Comparison of ENCODE assay signal across 13 cellular contexts in the genomic region with DNA sequence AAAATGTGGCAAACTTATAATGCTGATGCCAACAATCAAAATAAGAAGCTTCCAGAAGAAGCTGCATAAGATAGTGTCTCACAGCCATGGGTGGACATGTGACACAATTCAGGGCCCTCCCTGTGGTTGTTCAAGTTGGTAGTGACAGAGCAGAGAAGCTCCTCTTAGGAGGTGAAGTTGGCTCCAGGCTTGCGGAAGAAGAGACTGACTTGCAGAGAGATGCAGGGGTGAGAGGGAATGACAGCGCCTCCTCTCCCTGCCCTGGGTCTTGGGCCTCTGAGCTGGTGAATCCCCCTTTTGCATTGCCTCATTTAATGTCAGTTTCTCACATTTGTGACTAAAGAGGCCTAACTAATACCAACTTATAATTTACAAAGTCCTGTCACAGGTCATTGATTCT. TPM values are rescaled to one million over a fixed set of nuclear protein-coding genes. Genes with fewer than 3 reads are reported as not detected.
DNase-seq lines count a peak whose midpoint lies in the region; ATAC-seq and TF ChIP-seq lines count a peak whose summit lies in the region.
"Had no signal": no experiment of that assay in that cellular context is flagged by ENCODE, and none has a peak within 500 bp of the region (broad histone marks: within the 10 kb centered on the region; RNA-seq: fewer than 3 reads in every experiment).

No MANE protein-coding gene starts in this region.

- intact Hi-C loops in CD4-positive, alpha-beta memory T cell (cut with micrococcal nuclease), result no loop called here
- intact Hi-C loops in esophagus muscularis mucosa (cut with DNase I), result no loop called here

- no peaks in the 10 kb centered on the region for H3K9me3 Mint-ChIP-seq in CD4-positive, alpha-beta memory T cell
- H3K9me3 Mint-ChIP-seq in naive thymus-derived CD8-positive, alpha-beta T cell, result no peaks in the 10 kb centered on the region
- H3K9me3 Mint-ChIP-seq: CD8-positive, alpha-beta memory T cell had no signal

- WGBS in esophagus muscularis mucosa, result 77% methylated on average over 2 of the region's 2 CpGs

- no peak for TF ChIP-seq EP300 in esophagus muscularis mucosa (IDR thresholded peaks at IDR 0.05)

- H3K27ac ChIP-seq in CD4-positive, alpha-beta memory T cell (ENCODE audit: low read depth, low read length), result no peak overlapping the region
- H3K27ac ChIP-seq in Peyer's patch (peak overlapping the region; percentile 65 to 80 (median 72)), esophagus muscularis mucosa (replicated peaks in 1 of 4) (peak overlapping the region; percentile 62 to 85 (median 73)), skeletal muscle tissue (ENCODE audit: low read depth, low read length) (peak overlapping the region; percentile 66)

- ATAC-seq in naive thymus-derived CD8-positive, alpha-beta T cell, result no peak
- no peak for ATAC-seq in GM19455 (IDR thresholded peaks at IDR 0.05; ENCODE audit: unreplicated experiment)

- peaks cover 15% of the 10 kb centered on the region for H3K4me1 ChIP-seq in CD4-positive, alpha-beta memory T cell (ENCODE audit: insufficient read depth, low read length)
- H3K4me1 ChIP-seq in Peyer's patch (peaks cover 0 to 26% (median 13%) of the 10 kb centered on the region in 4 donors), esophagus muscularis mucosa (peaks cover 46 to 71% (median 69%) of the 10 kb centered on the region in 4 donors), skeletal muscle tissue (ENCODE audit: control insufficient read depth in 3 of 3, insufficient read depth in 3 of 3, low read length in 3 of 3) (peaks cover 37 to 41% (median 39%) of the 10 kb centered on the region in 3 donors)

- no peak for DNase-seq in CD4-positive, alpha-beta memory T cell
- DNase-seq in Peyer's patch (peak in 1 of 3 donors; percentile 34), esophagus muscularis mucosa (ENCODE audit: extremely low spot score) (no peak), NCI-H526 (lab: John Stamatoyannopoulos, UW) (no peak)
- no peak for DNase-seq in naive thymus-derived CD8-positive, alpha-beta T cell
- DNase-seq: CD8-positive, alpha-beta memory T cell; NCI-H1105; pancreas; PC-3; stimulated activated CD4-positive, alpha-beta T cell treated with anti-CD3 and anti-CD28 coated beads, Interleukin-1b, Interleukin-23, amount 100 ng/mL, for 48 hours; stimulated activated naive B cell treated with anti-CD40 and anti-IgM and Interleukin-4, amounts not matched to agents 10 μg/mL and 1 μg/mL and 100 μg/mL, for 72 hours had no signal

- no peak overlapping the region for H3K9ac ChIP-seq in skeletal muscle tissue (ENCODE audit: low read depth in 1 of 3, low read length in 3 of 3)

- H3K4me3 Mint-ChIP-seq in CD4-positive, alpha-beta memory T cell, result peak overlapping the region in 3 of 8 donors; percentile 20 to 48 (median 25)
- H3K4me3 Mint-ChIP-seq in naive thymus-derived CD8-positive, alpha-beta T cell, result peak overlapping the region in 3 of 10 donors; percentile 33 to 67 (median 53)

- TF ChIP-seq CTCF in Peyer's patch (IDR thresholded peaks at IDR 0.05) (no peak), esophagus muscularis mucosa (IDR thresholded peaks at IDR 0.05) (no peak)

- POLR2A ChIA-PET in CD4-positive, alpha-beta memory T cell (lab: Charles Lee; ENCODE audit: partially characterized antibody), result interaction anchor here (1.1 to 2.4 kb wide), 3 partner anchors 12 to 551 kb away, joined by 3 to 14 read pairs (median 3); a partner anchor contains a TSS
- POLR2A ChIA-PET in naive thymus-derived CD8-positive, alpha-beta T cell (lab: Charles Lee), result interaction anchor here (1.0 kb wide), 1 partner anchor 21 kb away, joined by 3 read pairs; no protein-coding TSS in a partner anchor

- H3K27me3 ChIP-seq in CD4-positive, alpha-beta memory T cell (ENCODE audit: insufficient read depth, low read length), result no peaks in the 10 kb centered on the region
- H3K27me3 ChIP-seq in Peyer's patch (no peaks in the 10 kb centered on the region), esophagus muscularis mucosa (no peaks in the 10 kb centered on the region), skeletal muscle tissue (ENCODE audit: control insufficient read depth in 3 of 3, insufficient read depth in 3 of 3, low read length in 3 of 3) (peaks cover 0 to 3% (median 0%) of the 10 kb centered on the region in 3 donors)
- H3K27me3 ChIP-seq: pancreas had no signal

- TF ChIP-seq POLR2A in Peyer's patch (IDR thresholded peaks at IDR 0.05), result no peak
- no peak for TF ChIP-seq POLR2A in esophagus muscularis mucosa (IDR thresholded peaks at IDR 0.05; ENCODE audit: low read depth)

- no peaks in the 10 kb centered on the region for H3K36me3 Mint-ChIP-seq in CD4-positive, alpha-beta memory T cell
- no peaks in the 10 kb centered on the region for H3K36me3 Mint-ChIP-seq in naive thymus-derived CD8-positive, alpha-beta T cell
- H3K36me3 Mint-ChIP-seq: CD8-positive, alpha-beta memory T cell had no signal

- no peak overlapping the region for H3K4me3 ChIP-seq in CD4-positive, alpha-beta memory T cell (ENCODE audit: low read length in 2 of 2)
- no peak overlapping the region for H3K4me3 ChIP-seq in Peyer's patch
- H3K4me3 ChIP-seq in esophagus muscularis mucosa, result no peak overlapping the region
- no peak overlapping the region for H3K4me3 ChIP-seq in skeletal muscle tissue (ENCODE audit: low read length in 3 of 3)
- H3K4me3 ChIP-seq: pancreas had no signal

- CTCF ChIA-PET in CD4-positive, alpha-beta memory T cell (lab: Charles Lee; ENCODE audit: partially characterized antibody), result interaction anchor here (2.9 to 10.1 kb wide), 2 partner anchors 11 to 227 kb away, joined by 8 to 93 read pairs; a partner anchor contains a TSS

- peak overlapping the region in 6 of 7 donors; percentile 50 to 89 (median 76) for H3K27ac Mint-ChIP-seq in CD4-positive, alpha-beta memory T cell
- H3K27ac Mint-ChIP-seq in naive thymus-derived CD8-positive, alpha-beta T cell, result peak overlapping the region in 5 of 10 donors; percentile 27 to 71 (median 65)

- H3K9me3 ChIP-seq in CD4-positive, alpha-beta memory T cell (ENCODE audit: control insufficient read depth in 1 of 2, low read length in 2 of 2), result no peaks in the 10 kb centered on the region
- H3K9me3 ChIP-seq in Peyer's patch, result no peaks in the 10 kb centered on the region
- H3K9me3 ChIP-seq in esophagus muscularis mucosa, result no peaks in the 10 kb centered on the region
- H3K9me3 ChIP-seq in skeletal muscle tissue (ENCODE audit: control insufficient read depth in 3 of 3, low read length in 3 of 3), result no peaks in the 10 kb centered on the region
- H3K9me3 ChIP-seq: pancreas had no signal

- peaks cover 11 to 22% (median 15%) of the 10 kb centered on the region in 4 donors for H3K4me1 Mint-ChIP-seq in CD4-positive, alpha-beta memory T cell
- peaks cover 13 to 50% (median 23%) of the 10 kb centered on the region in 4 donors for H3K4me1 Mint-ChIP-seq in naive thymus-derived CD8-positive, alpha-beta T cell

- H3K27me3 Mint-ChIP-seq in CD4-positive, alpha-beta memory T cell, result peaks cover 4% of the 10 kb centered on the region in 2 donors
- peaks cover 0 to 4% (median 0%) of the 10 kb centered on the region in 5 donors for H3K27me3 Mint-ChIP-seq in naive thymus-derived CD8-positive, alpha-beta T cell
- H3K27me3 Mint-ChIP-seq: stimulated activated naive B cell treated with anti-CD40 and anti-IgM and Interleukin-4, amounts not matched to agents 10 μg/mL and 1 μg/mL and 100 μg/mL, for 72 hours had no signal

- no peaks in the 10 kb centered on the region for H3K36me3 ChIP-seq in CD4-positive, alpha-beta memory T cell (ENCODE audit: insufficient read depth, low read length)
- H3K36me3 ChIP-seq in Peyer's patch, result no peaks in the 10 kb centered on the region
- no peaks in the 10 kb centered on the region for H3K36me3 ChIP-seq in esophagus muscularis mucosa
- H3K36me3 ChIP-seq in skeletal muscle tissue (ENCODE audit: control insufficient read depth in 3 of 3, insufficient read depth in 3 of 3, low read length in 3 of 3), result no peaks in the 10 kb centered on the region
- H3K36me3 ChIP-seq: pancreas had no signal

RNA-seq across cellular contexts. Expression of a gene that starts 23.0 kb away (rescaled TPM):
- 1 to 10 TPM; 7.9 to 8.9 TPM for total RNA-seq in CD4-positive, alpha-beta memory T cell
- under 1 TPM; 0.68 to 0.94 TPM for polyA plus RNA-seq in CD4-positive, alpha-beta memory T cell
- total RNA-seq in Peyer's patch (100 to 1,000 TPM in 3 of 4 donors, 10 to 100 TPM in 1; 61.6 to 488 (median 202) TPM), esophagus muscularis mucosa (1,000 to 10,000 TPM in 3 of 4 donors, 100 to 1,000 TPM in 1; 809 to 1,532 (median 1,203) TPM), skeletal muscle tissue (146 TPM)
- total RNA-seq in naive thymus-derived CD8-positive, alpha-beta T cell, result 10 to 100 TPM; 21.0 to 21.5 TPM
- 1 to 10 TPM; 1.3 to 2.0 (median 1.6) TPM for polyA plus RNA-seq in naive thymus-derived CD8-positive, alpha-beta T cell
